ENCODE assay signal across 1 cellular context in the genomic region with DNA sequence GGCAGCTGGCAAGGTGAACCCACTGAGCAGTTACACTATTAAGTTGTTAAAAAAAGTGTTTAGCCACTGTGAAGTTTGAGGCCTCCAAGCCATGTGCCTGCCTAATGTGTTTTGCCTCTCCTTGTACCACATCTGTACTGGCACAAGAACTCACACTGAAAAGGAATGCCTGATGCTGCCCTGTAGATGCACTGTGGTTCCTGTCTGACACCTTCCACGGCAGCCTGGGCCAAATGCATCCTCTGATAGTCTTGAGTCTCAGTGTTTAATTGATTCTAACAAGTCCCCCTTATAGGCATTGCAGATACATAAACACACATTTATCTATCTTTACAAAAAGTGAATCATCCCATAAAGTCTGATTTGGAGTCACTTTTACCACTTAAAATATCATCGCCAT.
A peak's percentile ranks its signal among the peaks of the same experiment; 100 is the strongest.
TF ChIP-seq lines count a peak whose summit lies in the region.

No MANE protein-coding gene starts in this region.

TF ChIP-seq in H1, 55 proteins besides CTCF, POLR2A, EP300 and RAD21:
- TF ChIP-seq, protein P1, sequence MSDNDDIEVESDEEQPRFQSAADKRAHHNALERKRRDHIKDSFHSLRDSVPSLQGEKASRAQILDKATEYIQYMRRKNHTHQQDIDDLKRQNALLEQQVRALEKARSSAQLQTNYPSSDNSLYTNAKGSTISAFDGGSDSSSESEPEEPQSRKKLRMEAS (IDR thresholded peaks at IDR 0.05) = 0 out of 2 replicates have a peak, but pooled peaks have one; percentile 32
- TF ChIP-seq TAF1 (IDR thresholded peaks at IDR 0.05; ENCODE audit: low read depth, low read length) = no peak
TF ChIP-seq in H1: peak in this region for 1.
